In the genomic region with DNA sequence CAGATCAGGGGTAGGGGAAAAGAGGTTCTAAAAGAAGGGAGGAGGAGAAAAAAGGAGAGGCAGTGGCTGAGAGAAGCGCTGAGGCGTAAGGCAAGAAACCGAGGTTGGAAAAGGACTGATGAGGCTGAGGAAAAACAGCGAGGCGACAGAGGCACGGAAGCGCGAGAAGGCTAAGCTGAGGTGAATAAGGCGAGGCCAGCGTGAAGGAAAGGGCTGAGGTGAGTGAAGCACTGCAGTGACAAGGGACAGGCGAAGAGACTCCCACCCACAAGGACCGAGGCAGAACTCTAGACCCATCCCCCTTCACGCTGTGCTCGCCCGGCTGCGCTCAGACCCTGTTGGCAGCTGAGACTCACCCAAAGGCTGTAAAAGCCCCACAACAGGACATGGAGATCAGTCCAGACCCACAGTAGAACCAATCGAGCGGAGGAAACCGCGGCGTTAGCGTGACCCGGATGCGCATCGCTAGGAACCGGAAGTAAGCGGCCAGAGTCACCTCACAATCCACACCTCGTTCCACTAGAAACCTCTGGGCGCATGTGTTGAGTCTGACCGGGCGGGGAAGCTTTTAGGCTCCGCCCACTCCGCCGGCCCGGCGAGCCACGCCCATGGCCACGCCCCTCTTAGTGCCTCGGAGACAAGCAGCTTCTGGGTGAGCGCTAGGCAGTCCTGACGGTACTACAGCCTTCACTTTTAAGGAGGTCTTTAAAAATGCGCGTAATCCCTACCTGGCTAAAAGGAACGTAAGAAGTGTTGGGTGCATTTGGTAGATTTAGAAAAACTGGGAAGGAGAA, we compare ENCODE assay signal across 8 cellular contexts. TPM values are rescaled to one million over a fixed set of nuclear protein-coding genes. Genes with fewer than 3 reads are reported as not detected.
DNase-seq lines count a peak whose midpoint lies in the region; ATAC-seq and TF ChIP-seq lines count a peak whose summit lies in the region.

EYA3 (minus strand) TSS at position 443 of the 794 bp plus-strand sequence. CDS start 30,584 bp downstream, outside the sequence.

- no peak for TF ChIP-seq CTCF in AG10803 (conservative IDR thresholded peaks at IDR 0.05; ENCODE audit: low read length)

- DNase-seq in AG10803 (ENCODE audit: low read depth): peak; percentile 96
- peak; percentile 94 for DNase-seq in NCI-H460 (ENCODE audit: extremely low read depth, low read depth)
- peak; percentile 100 for DNase-seq in activated CD4-positive, CD25-positive, alpha-beta regulatory T cell treated with anti-CD3 and anti-CD28 coated beads, Interleukin-2, amount 50 U/mL, for 72 hours
- DNase-seq in cerebellar nuclear complex (lab: John Stamatoyannopoulos, UW): peak; percentile 85 to 93
- peak; percentile 100 for DNase-seq in islet precursor cell
- peak; percentile 98 to 99 (median 99) for DNase-seq in stimulated activated CD4-positive, alpha-beta T cell treated with anti-CD3 and anti-CD28 coated beads, Interleukin-12 subunit alpha, Interleukin-12 subunit beta, amount 100 ng/mL, for 48 hours (ENCODE audit: low read depth in 2 of 3, low spot score in 1 of 3)

- peak; percentile 89 for ATAC-seq in GM19043 (IDR thresholded peaks at IDR 0.05; ENCODE audit: low read depth, unreplicated experiment)
- peak; percentile 78 for ATAC-seq in HG03378 (IDR thresholded peaks at IDR 0.05; ENCODE audit: unreplicated experiment)

- H3K4me3 ChIP-seq in AG10803 (ENCODE audit: low read length): peak within 1 kb of the TSS; percentile 99

RNA-seq across cellular contexts. Expression of gene EYA3, which starts in this region (rescaled TPM):
- total RNA-seq in NCI-H460 (2014; rRNA removed; shearing (Covaris generic)): 5.2 and 6.5 TPM in 2 replicates
- polyA plus RNA-seq in NCI-H460 (2014; cell fraction: nucleus; rRNA removed): 10.3 and 11.3 TPM in 2 replicates

Comparison
In these comparisons a context has a peak if more than half of its experiments do, and no peak if none do; other contexts are left out.
1. Peak in every context shown above with its lines: DNase-seq, ATAC-seq and H3K4me3 ChIP-seq.